Comparison of ENCODE assay signal across 1 cellular context in genomic region chr6:134585529-134585873, GRCh38.
A peak's percentile ranks its signal among the peaks of the same experiment; 100 is the strongest.
TF ChIP-seq lines count a peak whose summit lies in the region.

No MANE protein-coding gene starts in this region.

TF ChIP-seq in K562, 482 proteins besides CTCF, POLR2A, EP300 and RAD21 (continued from another document and continues in another):
- TF ChIP-seq, protein P1, sequence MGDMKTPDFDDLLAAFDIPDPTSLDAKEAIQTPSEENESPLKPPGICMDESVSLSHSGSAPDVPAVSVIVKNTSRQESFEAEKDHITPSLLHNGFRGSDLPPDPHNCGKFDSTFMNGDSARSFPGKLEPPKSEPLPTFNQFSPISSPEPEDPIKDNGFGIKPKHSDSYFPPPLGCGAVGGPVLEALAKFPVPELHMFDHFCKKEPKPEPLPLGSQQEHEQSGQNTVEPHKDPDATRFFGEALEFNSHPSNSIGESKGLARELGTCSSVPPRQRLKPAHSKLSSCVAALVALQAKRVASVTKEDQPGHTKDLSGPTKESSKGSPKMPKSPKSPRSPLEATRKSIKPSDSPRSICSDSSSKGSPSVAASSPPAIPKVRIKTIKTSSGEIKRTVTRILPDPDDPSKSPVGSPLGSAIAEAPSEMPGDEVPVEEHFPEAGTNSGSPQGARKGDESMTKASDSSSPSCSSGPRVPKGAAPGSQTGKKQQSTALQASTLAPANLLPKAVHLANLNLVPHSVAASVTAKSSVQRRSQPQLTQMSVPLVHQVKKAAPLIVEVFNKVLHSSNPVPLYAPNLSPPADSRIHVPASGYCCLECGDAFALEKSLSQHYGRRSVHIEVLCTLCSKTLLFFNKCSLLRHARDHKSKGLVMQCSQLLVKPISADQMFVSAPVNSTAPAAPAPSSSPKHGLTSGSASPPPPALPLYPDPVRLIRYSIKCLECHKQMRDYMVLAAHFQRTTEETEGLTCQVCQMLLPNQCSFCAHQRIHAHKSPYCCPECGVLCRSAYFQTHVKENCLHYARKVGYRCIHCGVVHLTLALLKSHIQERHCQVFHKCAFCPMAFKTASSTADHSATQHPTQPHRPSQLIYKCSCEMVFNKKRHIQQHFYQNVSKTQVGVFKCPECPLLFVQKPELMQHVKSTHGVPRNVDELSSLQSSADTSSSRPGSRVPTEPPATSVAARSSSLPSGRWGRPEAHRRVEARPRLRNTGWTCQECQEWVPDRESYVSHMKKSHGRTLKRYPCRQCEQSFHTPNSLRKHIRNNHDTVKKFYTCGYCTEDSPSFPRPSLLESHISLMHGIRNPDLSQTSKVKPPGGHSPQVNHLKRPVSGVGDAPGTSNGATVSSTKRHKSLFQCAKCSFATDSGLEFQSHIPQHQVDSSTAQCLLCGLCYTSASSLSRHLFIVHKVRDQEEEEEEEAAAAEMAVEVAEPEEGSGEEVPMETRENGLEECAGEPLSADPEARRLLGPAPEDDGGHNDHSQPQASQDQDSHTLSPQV (IDR thresholded peaks at IDR 0.05) = no peak
- TF ChIP-seq FOSL1 (tag; conservative IDR thresholded peaks at IDR 0.05) (peak; percentile 66), ETV6 (IDR thresholded peaks at IDR 0.05; ENCODE audit: borderline replicate concordance in 1 of 2, low read depth in 2 of 2, low read length in 1 of 2) (no peak), ETV6 (CRISPR knock-in tag; IDR thresholded peaks at IDR 0.05; ENCODE audit: borderline replicate concordance) (no peak), RBBP5 (IDR thresholded peaks at IDR 0.05; ENCODE audit: borderline replicate concordance, insufficient read depth, low read length, poor library complexity, severe bottlenecking) (no peak), JUN (IDR thresholded peaks at IDR 0.05; ENCODE audit: borderline replicate concordance, low read depth, low read length) (0 out of 2 replicates have a peak, but pooled peaks have one; percentile 68), JUN (CRISPR knock-in tag; IDR thresholded peaks at IDR 0.05; ENCODE audit: borderline replicate concordance) (no peak), RBM39 (optimal IDR thresholded peaks at IDR 0.05; ENCODE audit: low read depth, low read length) (no peak), MTF1 (CRISPR knock-in tag; IDR thresholded peaks at IDR 0.05; ENCODE audit: borderline replicate concordance) (no peak), MEIS2 (IDR thresholded peaks at IDR 0.05; ENCODE audit: partially characterized antibody) (peak; percentile 93), NR4A1 (CRISPR knock-in tag; IDR thresholded peaks at IDR 0.05) (no peak), NR4A1 (tag; IDR thresholded peaks at IDR 0.05) (no peak), SMAD1 (IDR thresholded peaks at IDR 0.05; ENCODE audit: low read depth, low read length, partially characterized antibody) (no peak), ZNF696 (CRISPR knock-in tag; conservative IDR thresholded peaks at IDR 0.05) (no peak), WHSC1 (IDR thresholded peaks at IDR 0.05; ENCODE audit: low read length) (no peak), JUND (IDR thresholded peaks at IDR 0.05; ENCODE audit: borderline replicate concordance, low read depth, low read length) (peak; percentile 88), JUND (tag; IDR thresholded peaks at IDR 0.05; ENCODE audit: borderline replicate concordance, low read depth, low read length) (peak; percentile 93; the same call in 2 of the 3 replicates), PHB2 (IDR thresholded peaks at IDR 0.05; ENCODE audit: low read depth) (no peak), SRSF7 (optimal IDR thresholded peaks at IDR 0.05; ENCODE audit: low read depth, low read length) (no peak), PHB (CRISPR knock-in tag; IDR thresholded peaks at IDR 0.05) (no peak), SNRNP70 (optimal IDR thresholded peaks at IDR 0.05; ENCODE audit: low read depth, low read length) (no peak), KLF1 (tag; IDR thresholded peaks at IDR 0.05) (no peak), SMARCB1 (IDR thresholded peaks at IDR 0.05; ENCODE audit: insufficient read length, low read depth) (no peak), CTCFL (IDR thresholded peaks at IDR 0.05; ENCODE audit: borderline replicate concordance, insufficient read depth, low read depth, low read length, poor library complexity, severe bottlenecking) (no peak), DLX4 (CRISPR knock-in tag; IDR thresholded peaks at IDR 0.05) (no peak), ZFPM2 (CRISPR knock-in tag; IDR thresholded peaks at IDR 0.05) (no peak), NFE2 (IDR thresholded peaks at IDR 0.05; ENCODE audit: low read depth) (peak; percentile 68), HDAC3 (IDR thresholded peaks at IDR 0.05; ENCODE audit: borderline replicate concordance, partially characterized antibody) (no peak), ZNF212 (CRISPR knock-in tag; IDR thresholded peaks at IDR 0.05) (no peak), ZKSCAN8 (CRISPR knock-in tag; IDR thresholded peaks at IDR 0.05) (peak; percentile 83; the same call in 1 of the 2 replicates), CREM (IDR thresholded peaks at IDR 0.05; ENCODE audit: low read depth) (peak; percentile 75), ZNF586 (CRISPR knock-in tag; conservative IDR thresholded peaks at IDR 0.05) (no peak), CREB1 (IDR thresholded peaks at IDR 0.05) (no peak), CREB1 (CRISPR knock-in tag; IDR thresholded peaks at IDR 0.05) (0 out of 2 replicates have a peak, but pooled peaks have one; percentile 21)
- TF ChIP-seq, protein P2, sequence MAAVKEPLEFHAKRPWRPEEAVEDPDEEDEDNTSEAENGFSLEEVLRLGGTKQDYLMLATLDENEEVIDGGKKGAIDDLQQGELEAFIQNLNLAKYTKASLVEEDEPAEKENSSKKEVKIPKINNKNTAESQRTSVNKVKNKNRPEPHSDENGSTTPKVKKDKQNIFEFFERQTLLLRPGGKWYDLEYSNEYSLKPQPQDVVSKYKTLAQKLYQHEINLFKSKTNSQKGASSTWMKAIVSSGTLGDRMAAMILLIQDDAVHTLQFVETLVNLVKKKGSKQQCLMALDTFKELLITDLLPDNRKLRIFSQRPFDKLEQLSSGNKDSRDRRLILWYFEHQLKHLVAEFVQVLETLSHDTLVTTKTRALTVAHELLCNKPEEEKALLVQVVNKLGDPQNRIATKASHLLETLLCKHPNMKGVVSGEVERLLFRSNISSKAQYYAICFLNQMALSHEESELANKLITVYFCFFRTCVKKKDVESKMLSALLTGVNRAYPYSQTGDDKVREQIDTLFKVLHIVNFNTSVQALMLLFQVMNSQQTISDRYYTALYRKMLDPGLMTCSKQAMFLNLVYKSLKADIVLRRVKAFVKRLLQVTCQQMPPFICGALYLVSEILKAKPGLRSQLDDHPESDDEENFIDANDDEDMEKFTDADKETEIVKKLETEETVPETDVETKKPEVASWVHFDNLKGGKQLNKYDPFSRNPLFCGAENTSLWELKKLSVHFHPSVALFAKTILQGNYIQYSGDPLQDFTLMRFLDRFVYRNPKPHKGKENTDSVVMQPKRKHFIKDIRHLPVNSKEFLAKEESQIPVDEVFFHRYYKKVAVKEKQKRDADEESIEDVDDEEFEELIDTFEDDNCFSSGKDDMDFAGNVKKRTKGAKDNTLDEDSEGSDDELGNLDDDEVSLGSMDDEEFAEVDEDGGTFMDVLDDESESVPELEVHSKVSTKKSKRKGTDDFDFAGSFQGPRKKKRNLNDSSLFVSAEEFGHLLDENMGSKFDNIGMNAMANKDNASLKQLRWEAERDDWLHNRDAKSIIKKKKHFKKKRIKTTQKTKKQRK (IDR thresholded peaks at IDR 0.05; ENCODE audit: borderline replicate concordance, low read depth, low read length) = no peak
- TF ChIP-seq, protein P3, sequence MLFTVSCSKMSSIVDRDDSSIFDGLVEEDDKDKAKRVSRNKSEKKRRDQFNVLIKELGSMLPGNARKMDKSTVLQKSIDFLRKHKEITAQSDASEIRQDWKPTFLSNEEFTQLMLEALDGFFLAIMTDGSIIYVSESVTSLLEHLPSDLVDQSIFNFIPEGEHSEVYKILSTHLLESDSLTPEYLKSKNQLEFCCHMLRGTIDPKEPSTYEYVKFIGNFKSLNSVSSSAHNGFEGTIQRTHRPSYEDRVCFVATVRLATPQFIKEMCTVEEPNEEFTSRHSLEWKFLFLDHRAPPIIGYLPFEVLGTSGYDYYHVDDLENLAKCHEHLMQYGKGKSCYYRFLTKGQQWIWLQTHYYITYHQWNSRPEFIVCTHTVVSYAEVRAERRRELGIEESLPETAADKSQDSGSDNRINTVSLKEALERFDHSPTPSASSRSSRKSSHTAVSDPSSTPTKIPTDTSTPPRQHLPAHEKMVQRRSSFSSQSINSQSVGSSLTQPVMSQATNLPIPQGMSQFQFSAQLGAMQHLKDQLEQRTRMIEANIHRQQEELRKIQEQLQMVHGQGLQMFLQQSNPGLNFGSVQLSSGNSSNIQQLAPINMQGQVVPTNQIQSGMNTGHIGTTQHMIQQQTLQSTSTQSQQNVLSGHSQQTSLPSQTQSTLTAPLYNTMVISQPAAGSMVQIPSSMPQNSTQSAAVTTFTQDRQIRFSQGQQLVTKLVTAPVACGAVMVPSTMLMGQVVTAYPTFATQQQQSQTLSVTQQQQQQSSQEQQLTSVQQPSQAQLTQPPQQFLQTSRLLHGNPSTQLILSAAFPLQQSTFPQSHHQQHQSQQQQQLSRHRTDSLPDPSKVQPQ (CRISPR knock-in tag; IDR thresholded peaks at IDR 0.05; ENCODE audit: borderline replicate concordance) = no peak
- TF ChIP-seq, protein P4, sequence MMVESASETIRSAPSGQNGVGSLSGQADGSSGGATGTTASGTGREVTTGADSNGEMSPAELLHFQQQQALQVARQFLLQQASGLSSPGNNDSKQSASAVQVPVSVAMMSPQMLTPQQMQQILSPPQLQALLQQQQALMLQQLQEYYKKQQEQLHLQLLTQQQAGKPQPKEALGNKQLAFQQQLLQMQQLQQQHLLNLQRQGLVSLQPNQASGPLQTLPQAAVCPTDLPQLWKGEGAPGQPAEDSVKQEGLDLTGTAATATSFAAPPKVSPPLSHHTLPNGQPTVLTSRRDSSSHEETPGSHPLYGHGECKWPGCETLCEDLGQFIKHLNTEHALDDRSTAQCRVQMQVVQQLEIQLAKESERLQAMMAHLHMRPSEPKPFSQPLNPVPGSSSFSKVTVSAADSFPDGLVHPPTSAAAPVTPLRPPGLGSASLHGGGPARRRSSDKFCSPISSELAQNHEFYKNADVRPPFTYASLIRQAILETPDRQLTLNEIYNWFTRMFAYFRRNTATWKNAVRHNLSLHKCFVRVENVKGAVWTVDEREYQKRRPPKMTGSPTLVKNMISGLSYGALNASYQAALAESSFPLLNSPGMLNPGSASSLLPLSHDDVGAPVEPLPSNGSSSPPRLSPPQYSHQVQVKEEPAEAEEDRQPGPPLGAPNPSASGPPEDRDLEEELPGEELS (CRISPR knock-in tag; IDR thresholded peaks at IDR 0.05; ENCODE audit: borderline replicate concordance) = no peak
- TF ChIP-seq, protein P5, sequence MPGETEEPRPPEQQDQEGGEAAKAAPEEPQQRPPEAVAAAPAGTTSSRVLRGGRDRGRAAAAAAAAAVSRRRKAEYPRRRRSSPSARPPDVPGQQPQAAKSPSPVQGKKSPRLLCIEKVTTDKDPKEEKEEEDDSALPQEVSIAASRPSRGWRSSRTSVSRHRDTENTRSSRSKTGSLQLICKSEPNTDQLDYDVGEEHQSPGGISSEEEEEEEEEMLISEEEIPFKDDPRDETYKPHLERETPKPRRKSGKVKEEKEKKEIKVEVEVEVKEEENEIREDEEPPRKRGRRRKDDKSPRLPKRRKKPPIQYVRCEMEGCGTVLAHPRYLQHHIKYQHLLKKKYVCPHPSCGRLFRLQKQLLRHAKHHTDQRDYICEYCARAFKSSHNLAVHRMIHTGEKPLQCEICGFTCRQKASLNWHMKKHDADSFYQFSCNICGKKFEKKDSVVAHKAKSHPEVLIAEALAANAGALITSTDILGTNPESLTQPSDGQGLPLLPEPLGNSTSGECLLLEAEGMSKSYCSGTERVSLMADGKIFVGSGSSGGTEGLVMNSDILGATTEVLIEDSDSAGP (CRISPR knock-in tag; IDR thresholded peaks at IDR 0.05) = no peak
- TF ChIP-seq, protein P6, sequence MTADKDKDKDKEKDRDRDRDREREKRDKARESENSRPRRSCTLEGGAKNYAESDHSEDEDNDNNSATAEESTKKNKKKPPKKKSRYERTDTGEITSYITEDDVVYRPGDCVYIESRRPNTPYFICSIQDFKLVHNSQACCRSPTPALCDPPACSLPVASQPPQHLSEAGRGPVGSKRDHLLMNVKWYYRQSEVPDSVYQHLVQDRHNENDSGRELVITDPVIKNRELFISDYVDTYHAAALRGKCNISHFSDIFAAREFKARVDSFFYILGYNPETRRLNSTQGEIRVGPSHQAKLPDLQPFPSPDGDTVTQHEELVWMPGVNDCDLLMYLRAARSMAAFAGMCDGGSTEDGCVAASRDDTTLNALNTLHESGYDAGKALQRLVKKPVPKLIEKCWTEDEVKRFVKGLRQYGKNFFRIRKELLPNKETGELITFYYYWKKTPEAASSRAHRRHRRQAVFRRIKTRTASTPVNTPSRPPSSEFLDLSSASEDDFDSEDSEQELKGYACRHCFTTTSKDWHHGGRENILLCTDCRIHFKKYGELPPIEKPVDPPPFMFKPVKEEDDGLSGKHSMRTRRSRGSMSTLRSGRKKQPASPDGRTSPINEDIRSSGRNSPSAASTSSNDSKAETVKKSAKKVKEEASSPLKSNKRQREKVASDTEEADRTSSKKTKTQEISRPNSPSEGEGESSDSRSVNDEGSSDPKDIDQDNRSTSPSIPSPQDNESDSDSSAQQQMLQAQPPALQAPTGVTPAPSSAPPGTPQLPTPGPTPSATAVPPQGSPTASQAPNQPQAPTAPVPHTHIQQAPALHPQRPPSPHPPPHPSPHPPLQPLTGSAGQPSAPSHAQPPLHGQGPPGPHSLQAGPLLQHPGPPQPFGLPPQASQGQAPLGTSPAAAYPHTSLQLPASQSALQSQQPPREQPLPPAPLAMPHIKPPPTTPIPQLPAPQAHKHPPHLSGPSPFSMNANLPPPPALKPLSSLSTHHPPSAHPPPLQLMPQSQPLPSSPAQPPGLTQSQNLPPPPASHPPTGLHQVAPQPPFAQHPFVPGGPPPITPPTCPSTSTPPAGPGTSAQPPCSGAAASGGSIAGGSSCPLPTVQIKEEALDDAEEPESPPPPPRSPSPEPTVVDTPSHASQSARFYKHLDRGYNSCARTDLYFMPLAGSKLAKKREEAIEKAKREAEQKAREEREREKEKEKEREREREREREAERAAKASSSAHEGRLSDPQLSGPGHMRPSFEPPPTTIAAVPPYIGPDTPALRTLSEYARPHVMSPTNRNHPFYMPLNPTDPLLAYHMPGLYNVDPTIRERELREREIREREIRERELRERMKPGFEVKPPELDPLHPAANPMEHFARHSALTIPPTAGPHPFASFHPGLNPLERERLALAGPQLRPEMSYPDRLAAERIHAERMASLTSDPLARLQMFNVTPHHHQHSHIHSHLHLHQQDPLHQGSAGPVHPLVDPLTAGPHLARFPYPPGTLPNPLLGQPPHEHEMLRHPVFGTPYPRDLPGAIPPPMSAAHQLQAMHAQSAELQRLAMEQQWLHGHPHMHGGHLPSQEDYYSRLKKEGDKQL (CRISPR knock-in tag; IDR thresholded peaks at IDR 0.05; ENCODE audit: borderline replicate concordance) = no peak
